In genomic region chr16:28210979-28211505, GRCh38 we compare ENCODE assay signal across 1 cellular context.
TF ChIP-seq lines count a peak whose summit lies in the region.

No MANE protein-coding gene starts in this region.

TF ChIP-seq in HEK293, 187 proteins besides CTCF, POLR2A, EP300 and RAD21 (continued from another document and continues in another):
- 0 out of 2 replicates have a peak, but pooled peaks have one; percentile 28 for TF ChIP-seq ZNF398 (tag by site-specific recombination; IDR thresholded peaks at IDR 0.05)
- TF ChIP-seq MYNN (tag by site-specific recombination; IDR thresholded peaks at IDR 0.05; ENCODE audit: borderline replicate concordance), result no peak
- TF ChIP-seq ZNF645 (tag by site-specific recombination; IDR thresholded peaks at IDR 0.05), result no peak
- TF ChIP-seq ZNF664 (tag by site-specific recombination; IDR thresholded peaks at IDR 0.05), result peak; percentile 87
- TF ChIP-seq ZNF843 (tag by site-specific recombination; IDR thresholded peaks at IDR 0.05), result no peak
- no peak for TF ChIP-seq ZNF830 (tag by site-specific recombination; IDR thresholded peaks at IDR 0.05; ENCODE audit: low read depth)
- TF ChIP-seq MEIS1 (CRISPR knock-in tag; IDR thresholded peaks at IDR 0.05; ENCODE audit: borderline replicate concordance), result no peak
- no peak for TF ChIP-seq SP3 (tag by site-specific recombination; IDR thresholded peaks at IDR 0.05)
- no peak for TF ChIP-seq ZNF621 (tag by site-specific recombination; IDR thresholded peaks at IDR 0.05)
- no peak for TF ChIP-seq BCL6B (tag by site-specific recombination; IDR thresholded peaks at IDR 0.05)
- TF ChIP-seq KLF10 (tag by site-specific recombination; IDR thresholded peaks at IDR 0.05), result 0 out of 2 replicates have a peak, but pooled peaks have one; percentile 20
- peak; percentile 84 for TF ChIP-seq ZNF335 (tag by site-specific recombination; conservative IDR thresholded peaks at IDR 0.05)
- TF ChIP-seq ZBTB20 (tag by site-specific recombination; IDR thresholded peaks at IDR 0.05), result peak; percentile 84
- no peak for TF ChIP-seq ZNF513 (tag by site-specific recombination; IDR thresholded peaks at IDR 0.05)
- TF ChIP-seq ZBTB49 (tag by site-specific recombination; IDR thresholded peaks at IDR 0.05; ENCODE audit: low read depth), result no peak
- TF ChIP-seq TRIM28 (IDR thresholded peaks at IDR 0.05; ENCODE audit: borderline replicate concordance, low read length), result no peak
- no peak for TF ChIP-seq ZNF776 (tag by site-specific recombination; IDR thresholded peaks at IDR 0.05; ENCODE audit: borderline replicate concordance)
- no peak for TF ChIP-seq ZNF677 (tag by site-specific recombination; IDR thresholded peaks at IDR 0.05)
- no peak for TF ChIP-seq ZNF223 (tag by site-specific recombination; IDR thresholded peaks at IDR 0.05)
- TF ChIP-seq SETDB1 (IDR thresholded peaks at IDR 0.05; ENCODE audit: insufficient read length, low read length), result no peak
- no peak for TF ChIP-seq ZSCAN18 (tag by site-specific recombination; IDR thresholded peaks at IDR 0.05)
- no peak for TF ChIP-seq ZNF701 (tag by site-specific recombination; IDR thresholded peaks at IDR 0.05)
- TF ChIP-seq ZNF140 (tag by site-specific recombination; IDR thresholded peaks at IDR 0.05), result no peak
- peak; percentile 91 for TF ChIP-seq KLF17 (tag by site-specific recombination; IDR thresholded peaks at IDR 0.05)
- no peak for TF ChIP-seq ZNF777 (tag by site-specific recombination; IDR thresholded peaks at IDR 0.05; ENCODE audit: borderline replicate concordance)
- TF ChIP-seq ZBTB6 (tag by site-specific recombination; IDR thresholded peaks at IDR 0.05), result no peak
- no peak for TF ChIP-seq ZNF529 (tag by site-specific recombination; IDR thresholded peaks at IDR 0.05; ENCODE audit: insufficient replicate concordance)
- no peak for TF ChIP-seq ZNF555 (tag by site-specific recombination; conservative IDR thresholded peaks at IDR 0.05)
- no peak for TF ChIP-seq ZNF624 (tag by site-specific recombination; IDR thresholded peaks at IDR 0.05)
- TF ChIP-seq ZFP37 (tag by site-specific recombination; IDR thresholded peaks at IDR 0.05), result no peak
- TF ChIP-seq SALL2 (tag by site-specific recombination; IDR thresholded peaks at IDR 0.05; ENCODE audit: borderline replicate concordance), result no peak
- TF ChIP-seq ZNF248 (tag by site-specific recombination; IDR thresholded peaks at IDR 0.05), result no peak
- TF ChIP-seq ZNF341 (tag by site-specific recombination; IDR thresholded peaks at IDR 0.05; ENCODE audit: low read depth), result no peak
- no peak for TF ChIP-seq ZNF266 (tag by site-specific recombination; IDR thresholded peaks at IDR 0.05; ENCODE audit: low read depth)
- no peak for TF ChIP-seq ZNF423 (tag by site-specific recombination; IDR thresholded peaks at IDR 0.05)
- no peak for TF ChIP-seq ZNF394 (tag by site-specific recombination; IDR thresholded peaks at IDR 0.05; ENCODE audit: borderline replicate concordance)
- TF ChIP-seq IKZF3 (tag by site-specific recombination; IDR thresholded peaks at IDR 0.05), result peak; percentile 85
- no peak for TF ChIP-seq AEBP2 (tag by site-specific recombination; IDR thresholded peaks at IDR 0.05; ENCODE audit: borderline replicate concordance)
- no peak for TF ChIP-seq ZSCAN23 (tag by site-specific recombination; IDR thresholded peaks at IDR 0.05)
- no peak for TF ChIP-seq ZNF133 (tag by site-specific recombination; IDR thresholded peaks at IDR 0.05)
- no peak for TF ChIP-seq ZNF175 (tag by site-specific recombination; IDR thresholded peaks at IDR 0.05)
- no peak for TF ChIP-seq ZFP41 (tag by site-specific recombination; IDR thresholded peaks at IDR 0.05; ENCODE audit: borderline replicate concordance)
- TF ChIP-seq ZSCAN4 (tag by site-specific recombination; IDR thresholded peaks at IDR 0.05), result peak; percentile 56; the same call in 1 of the 2 replicates
- no peak for TF ChIP-seq ZFHX2 (tag by site-specific recombination; conservative IDR thresholded peaks at IDR 0.05)
- TF ChIP-seq ZNF692 (tag by site-specific recombination; IDR thresholded peaks at IDR 0.05), result peak; percentile 82
- no peak for TF ChIP-seq ZNF10 (tag by site-specific recombination; IDR thresholded peaks at IDR 0.05)
- TF ChIP-seq ZNF792 (tag by site-specific recombination; IDR thresholded peaks at IDR 0.05), result no peak
